Comparison of ENCODE assay signal across 1 cellular context in the genomic region with DNA sequence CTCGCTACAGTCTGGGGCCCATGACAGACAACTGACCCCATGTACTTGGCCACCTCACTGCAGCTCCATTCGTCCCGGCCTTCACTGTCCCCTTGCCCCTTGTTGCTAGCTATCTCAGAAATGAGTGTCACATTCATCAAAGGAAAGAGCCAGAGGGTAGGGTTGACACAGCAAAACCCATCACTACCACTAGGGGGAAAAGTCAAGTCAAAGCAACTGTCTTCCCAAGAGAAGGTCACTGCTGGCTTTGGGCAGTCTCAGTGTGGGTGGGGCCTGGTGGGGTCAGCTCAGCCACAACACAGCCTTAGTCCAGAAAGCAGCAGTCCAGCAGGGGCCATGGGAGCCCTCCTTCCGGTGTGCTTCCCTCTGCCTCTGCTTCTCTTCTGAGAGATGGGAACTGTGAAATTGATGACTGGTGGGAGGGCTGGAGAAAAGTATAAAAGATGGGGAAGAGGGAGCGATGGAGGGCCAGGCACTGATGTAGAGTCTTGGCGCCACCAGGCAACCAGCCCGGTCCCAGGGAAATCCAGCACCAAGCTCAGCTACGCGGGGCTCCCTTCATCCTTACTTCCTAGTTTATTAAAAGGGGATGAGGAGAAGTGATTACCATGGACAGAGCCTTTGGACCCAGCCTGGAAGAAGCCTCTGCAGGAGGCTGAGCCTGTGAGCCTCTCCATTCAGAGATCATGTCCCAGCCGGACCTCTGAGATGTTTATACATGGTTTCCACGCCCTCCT.
TF ChIP-seq lines count a peak whose summit lies in the region.

No MANE protein-coding gene starts in this region.

TF ChIP-seq in endothelial cell of umbilical vein, 7 proteins besides CTCF, POLR2A, EP300 and RAD21 (continued from another document):
- no peak for TF ChIP-seq EZH2 (IDR thresholded peaks at IDR 0.05; ENCODE audit: borderline replicate concordance, low read depth, low read length, severe bottlenecking)
- TF ChIP-seq, protein P1, sequence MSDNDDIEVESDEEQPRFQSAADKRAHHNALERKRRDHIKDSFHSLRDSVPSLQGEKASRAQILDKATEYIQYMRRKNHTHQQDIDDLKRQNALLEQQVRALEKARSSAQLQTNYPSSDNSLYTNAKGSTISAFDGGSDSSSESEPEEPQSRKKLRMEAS (IDR thresholded peaks at IDR 0.05; ENCODE audit: insufficient read depth, insufficient read length): no peak
- no peak for TF ChIP-seq GATA2 (IDR thresholded peaks at IDR 0.05; ENCODE audit: insufficient read depth, insufficient read length, low read depth, low read length)
- TF ChIP-seq FOS (IDR thresholded peaks at IDR 0.05; ENCODE audit: borderline replicate concordance, insufficient read depth, low read length): no peak
- no peak for TF ChIP-seq POLR2AphosphoS5 (IDR thresholded peaks at IDR 0.05; ENCODE audit: insufficient read depth, low read depth, low read length)
TF ChIP-seq in endothelial cell of umbilical vein: peak in this region for 0.
